6 cellular contexts compared by ENCODE assay signal in the genomic region with DNA sequence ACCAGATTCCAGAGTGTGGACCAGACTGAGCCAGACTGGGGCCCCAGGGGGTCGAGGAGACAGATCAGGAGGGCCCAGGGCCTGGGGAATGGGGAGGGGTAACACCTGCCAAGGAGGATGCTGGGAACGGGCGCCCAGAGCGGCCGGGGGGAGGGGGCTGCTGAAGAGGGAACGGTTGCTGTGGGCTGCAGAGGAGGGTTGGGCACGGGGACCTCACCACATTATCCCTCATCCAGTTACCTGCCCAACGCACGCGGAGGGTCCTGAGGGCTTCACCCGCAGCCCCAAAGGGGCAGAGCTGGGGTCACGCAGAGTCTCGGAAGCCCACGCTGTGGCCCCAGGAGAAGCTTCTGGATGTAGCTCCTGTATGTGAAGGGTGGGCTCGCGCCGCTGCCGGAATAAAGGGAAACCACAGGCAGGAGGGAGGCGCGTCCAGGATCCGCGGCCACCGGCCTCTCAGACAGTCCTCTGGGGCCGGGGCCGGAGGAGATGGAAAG.
DNase-seq lines count a peak whose midpoint lies in the region.

No MANE protein-coding gene starts in this region.

- H3K27ac ChIP-seq in SK-N-MC, result no peak overlapping the region

- H3K9me3 ChIP-seq in ES-I3 (ENCODE audit: control insufficient read depth, insufficient read depth, low read length), result no peaks in the 10 kb centered on the region
- peaks cover 6% of the 10 kb centered on the region; the same call in 1 of the 2 replicates for H3K9me3 ChIP-seq in SK-N-MC (ENCODE audit: low read depth, low read length)
- H3K9me3 ChIP-seq in iPS-18c (ENCODE audit: control insufficient read depth, insufficient read depth, low read length), result no peaks in the 10 kb centered on the region

- no peaks in the 10 kb centered on the region for H3K4me1 ChIP-seq in ES-I3 (ENCODE audit: insufficient read depth, low read length)

- peak overlapping the region; percentile 87 for H3K9ac ChIP-seq in ES-I3 (ENCODE audit: low read depth, low read length)
- peak overlapping the region; percentile 72 for H3K9ac ChIP-seq in SK-N-MC (ENCODE audit: insufficient read length)

- no peak for DNase-seq in SK-N-MC (ENCODE audit: low read depth, low spot score)
- no peak for DNase-seq in activated gamma-delta T cell treated with Interleukin-2 at 50 U/mL for 16 hours
- no peak for DNase-seq in NCI-H1105 treated with DMSO at 0.1 percent for 48 hours (lab: John Stamatoyannopoulos, UW)
- no peak for DNase-seq in NCI-H446 (lab: John Stamatoyannopoulos, UW)

- no peaks in the 10 kb centered on the region for H3K36me3 ChIP-seq in ES-I3 (ENCODE audit: insufficient read depth, low read length)
- H3K36me3 ChIP-seq in SK-N-MC (ENCODE audit: insufficient read depth, low read length), result peaks cover 19% of the 10 kb centered on the region

- H3K4me3 ChIP-seq in SK-N-MC, result peak overlapping the region; percentile 83
- H3K4me3 ChIP-seq in iPS-18c (ENCODE audit: insufficient read depth, low read depth, low read length), result peak overlapping the region; percentile 81
